ENCODE assay signal across 15 cellular contexts in genomic region chr1:178143730-178144343, GRCh38. TPM values are rescaled to one million over a fixed set of nuclear protein-coding genes. Genes with fewer than 3 reads are reported as not detected.
DNase-seq lines count a peak whose midpoint lies in the region; ATAC-seq and TF ChIP-seq lines count a peak whose summit lies in the region.
"Had no signal": no experiment of that assay in that cellular context is flagged by ENCODE, and none has a peak within 500 bp of the region (broad histone marks: within the 10 kb centered on the region; RNA-seq: fewer than 3 reads in every experiment).

No MANE protein-coding gene starts in this region.

- peak overlapping the region; percentile 30 for H3K4me2 ChIP-seq in GM23248 (ENCODE audit: unreplicated experiment)
- peak overlapping the region; percentile 17; the same call in 1 of the 2 replicates for H3K4me2 ChIP-seq in OCI-LY3 (ENCODE audit: low read length)

- H3K36me3 ChIP-seq in GM23248 (ENCODE audit: low read depth) (no peaks in the 10 kb centered on the region), OCI-LY3 (replicated peaks; ENCODE audit: low read depth, low read length) (no peaks in the 10 kb centered on the region)
- H3K36me3 ChIP-seq: vagina had no signal

- H3K36me3 Mint-ChIP-seq in activated CD8-positive, alpha-beta memory T cell treated with anti-CD3 and anti-CD28 coated beads, Interleukin-2, amount 10 ng/mL, durations not matched to agents 7 days and 5 days: no peaks in the 10 kb centered on the region

- no peaks in the 10 kb centered on the region for H3K4me1 Mint-ChIP-seq in activated CD8-positive, alpha-beta memory T cell treated with anti-CD3 and anti-CD28 coated beads, Interleukin-2, amount 10 ng/mL, durations not matched to agents 7 days and 5 days
- H3K4me1 Mint-ChIP-seq: activated CD4-positive, alpha-beta T cell treated with anti-CD3 and anti-CD28 coated beads, Interleukin-2, amount 10 ng/mL, durations not matched to agents 7 days and 5 days had no signal

- H3K27ac ChIP-seq in GM23248 (peak overlapping the region; percentile 68), OCI-LY3 (ENCODE audit: low read length) (no peak overlapping the region)
- H3K27ac ChIP-seq: vagina had no signal

- H3K27me3 Mint-ChIP-seq in activated CD8-positive, alpha-beta memory T cell treated with anti-CD3 and anti-CD28 coated beads, Interleukin-2, amount 10 ng/mL, durations not matched to agents 7 days and 5 days: no peaks in the 10 kb centered on the region
- H3K27me3 Mint-ChIP-seq: activated CD4-positive, alpha-beta T cell treated with anti-CD3 and anti-CD28 coated beads, Interleukin-2, amount 10 ng/mL, durations not matched to agents 7 days and 5 days had no signal

- WGBS in GM23248 (ENCODE audit: low coverage in 1 of 2, low lambda C conversion rate in 2 of 2, missing lambda C conversion rate in 2 of 2), 2 experiments: 39 to 60% methylated on average over 1 of the region's 1 CpG

- H3K79me2 ChIP-seq in GM23248 (ENCODE audit: insufficient read depth) (peaks cover 99% of the 10 kb centered on the region), OCI-LY3 (ENCODE audit: low read length) (no peaks in the 10 kb centered on the region)

- ATAC-seq in activated CD8-positive, alpha-beta memory T cell treated with anti-CD3 and anti-CD28 coated beads, Interleukin-2, amount 10 ng/mL, durations not matched to agents 7 days and 5 days: no peak
- no peak for ATAC-seq in GM19324 (IDR thresholded peaks at IDR 0.05; ENCODE audit: low FRiP score, unreplicated experiment)

- no peak overlapping the region for H3K4me3 Mint-ChIP-seq in activated CD8-positive, alpha-beta memory T cell treated with anti-CD3 and anti-CD28 coated beads, Interleukin-2, amount 10 ng/mL, durations not matched to agents 7 days and 5 days
- H3K4me3 Mint-ChIP-seq: activated CD4-positive, alpha-beta T cell treated with anti-CD3 and anti-CD28 coated beads, Interleukin-2, amount 10 ng/mL, durations not matched to agents 7 days and 5 days had no signal

- no peaks in the 10 kb centered on the region for H3K9me3 Mint-ChIP-seq in activated CD8-positive, alpha-beta memory T cell treated with anti-CD3 and anti-CD28 coated beads, Interleukin-2, amount 10 ng/mL, durations not matched to agents 7 days and 5 days (ENCODE audit: low read depth)

- H4K20me1 ChIP-seq in GM23248 (ENCODE audit: insufficient read depth) (no peaks in the 10 kb centered on the region), OCI-LY3 (ENCODE audit: insufficient read depth, low read length) (no peaks in the 10 kb centered on the region)

- H3F3A ChIP-seq in GM23248 (ENCODE audit: insufficient read depth): peaks cover 9% of the 10 kb centered on the region; the same call in 1 of the 2 replicates

- no peak for TF ChIP-seq CTCF in OCI-LY3 (IDR thresholded peaks at IDR 0.05; ENCODE audit: low read depth, low read length)

- H3K9ac ChIP-seq in GM23248 (peak overlapping the region; percentile 24; the same call in 1 of the 2 replicates), OCI-LY3 (ENCODE audit: low read length) (no peak overlapping the region)

- H3K4me1 ChIP-seq in GM23248 (ENCODE audit: insufficient read depth) (peaks cover 30% of the 10 kb centered on the region), OCI-LY3 (ENCODE audit: low read length) (peaks cover 9% of the 10 kb centered on the region)
- H3K4me1 ChIP-seq: vagina had no signal

- H3K9me3 ChIP-seq in GM23248 (ENCODE audit: low read depth) (no peaks in the 10 kb centered on the region), OCI-LY3 (ENCODE audit: insufficient read depth, low read length) (no peaks in the 10 kb centered on the region)
- H3K9me3 ChIP-seq: vagina had no signal

- DNase-seq in Daoy (ENCODE audit: low read depth) (peak; percentile 19), GM23248 (peak; percentile 75), fibroblast of peridontal ligament (ENCODE audit: extremely low read depth) (peak; percentile 59), NCI-H69 (lab: John Stamatoyannopoulos, UW) (no peak), activated gamma-delta T cell treated with Interleukin-2 at 50 U/mL for 16 hours (no peak)
- no peak for DNase-seq in activated CD8-positive, alpha-beta memory T cell treated with anti-CD3 and anti-CD28 coated beads, Interleukin-2, amount 10 ng/mL, durations not matched to agents 7 days and 5 days
- DNase-seq: activated CD4-positive, alpha-beta T cell treated with anti-CD3 and anti-CD28 coated beads, Interleukin-2, amount 10 ng/mL, durations not matched to agents 7 days and 5 days; central memory CD4-positive, alpha-beta T cell; GOT3; kidney; NCI-H446; stimulated activated CD4-positive, alpha-beta T cell treated with anti-CD3 and anti-CD28 coated beads, Interleukin-12 subunit alpha, Interleukin-12 subunit beta, amount 100 ng/mL, for 4 hours had no signal

- no peak overlapping the region for H3K4me3 ChIP-seq in GM23248
- no peak overlapping the region for H3K4me3 ChIP-seq in OCI-LY3 (ENCODE audit: low read length)
- H3K4me3 ChIP-seq: vagina had no signal

- H2AFZ ChIP-seq in GM23248 (0 out of 2 replicates have a peak overlapping the region, but pooled peaks have one; percentile 25), OCI-LY3 (ENCODE audit: low read depth, low read length) (0 out of 2 replicates have a peak overlapping the region, but pooled peaks have one; percentile 10)

- H3K9me2 ChIP-seq in GM23248 (ENCODE audit: insufficient read depth): no peaks in the 10 kb centered on the region

- in situ Hi-C loops in GM23248 (cut with MboI): no loop called here

- H3K27ac Mint-ChIP-seq in activated CD8-positive, alpha-beta memory T cell treated with anti-CD3 and anti-CD28 coated beads, Interleukin-2, amount 10 ng/mL, durations not matched to agents 7 days and 5 days: no peak overlapping the region
- H3K27ac Mint-ChIP-seq: activated CD4-positive, alpha-beta T cell treated with anti-CD3 and anti-CD28 coated beads, Interleukin-2, amount 10 ng/mL, durations not matched to agents 7 days and 5 days had no signal

- CTCF ChIA-PET in activated CD8-positive, alpha-beta memory T cell treated with anti-CD3 and anti-CD28 coated beads, Interleukin-2, amount 10 ng/mL, durations not matched to agents 7 days and 5 days (lab: Charles Lee): no interaction called here

- no peaks in the 10 kb centered on the region for H3K27me3 ChIP-seq in GM23248 (replicated peaks; ENCODE audit: insufficient read depth)
- no peaks in the 10 kb centered on the region for H3K27me3 ChIP-seq in OCI-LY3 (ENCODE audit: low read depth, low read length)
- H3K27me3 ChIP-seq: vagina had no signal

RNA-seq across cellular contexts. Expression of gene RASAL2, which starts 49.9 kb away (rescaled TPM):
- total RNA-seq in Daoy (2014; rRNA removed; shearing (Covaris generic)): 6.2 and 12.2 TPM in 2 replicates
- total RNA-seq in GM23248 (2014; rRNA removed; shearing (Covaris generic)): 21.5 and 23.1 TPM in 2 replicates
- 9.5 and 10.1 TPM in 2 replicates for polyA plus RNA-seq in GM23248 (2016; fragmentation: Nextera tagmentation; extraction: Ambion mirVana)
- not detected for total RNA-seq in activated CD8-positive, alpha-beta memory T cell treated with anti-CD3 and anti-CD28 coated beads, Interleukin-2, amount 10 ng/mL, durations not matched to agents 7 days and 5 days
- total RNA-seq: activated CD4-positive, alpha-beta T cell treated with anti-CD3 and anti-CD28 coated beads, Interleukin-2, amount 10 ng/mL, durations not matched to agents 7 days and 5 days had no signal

Comparison
In these comparisons a context has a peak if more than half of its experiments do, and no peak if none do; other contexts are left out.
1. DNase-seq: peak in Daoy (single experiment), GM23248 (single experiment) and fibroblast of peridontal ligament (single experiment); none in NCI-H69 (single experiment), activated CD8-positive, alpha-beta memory T cell treated with anti-CD3 and anti-CD28 coated beads, Interleukin-2, amount 10 ng/mL, durations not matched to agents 7 days and 5 days (single experiment) and activated gamma-delta T cell treated with Interleukin-2 at 50 U/mL for 16 hours (single experiment).